ENCODE assay signal across 19 cellular contexts in genomic region chr6:45780523-45780922, GRCh38.
"Had no signal": no experiment of that assay in that cellular context is flagged by ENCODE, and none has a peak within 500 bp of the region (broad histone marks: within the 10 kb centered on the region; RNA-seq: fewer than 3 reads in every experiment).

No MANE protein-coding gene starts in this region.

- DNase-seq: activated CD4-positive, alpha-beta T cell treated with anti-CD3 and anti-CD28 coated beads for 36 hours; activated CD4-positive, alpha-beta T cell treated with anti-CD3 and anti-CD28 coated beads, Interleukin-2, amount 50 U/mL, for 4 hours; activated CD8-positive, alpha-beta memory T cell treated with anti-CD3 and anti-CD28 coated beads, Interleukin-2, amount 10 ng/mL, durations not matched to agents 7 days and 5 days; activated effector memory CD4-positive, alpha-beta T cell treated with anti-CD3 and anti-CD28 coated beads, Interleukin-2, amount 50 U/mL, for 16 hours; activated naive CD4-positive, alpha-beta T cell treated with anti-CD3 and anti-CD28 coated beads for 36 hours; activated naive CD8-positive, alpha-beta T cell treated with anti-CD3 and anti-CD28 coated beads for 36 hours; activated T-cell treated with anti-CD3 and anti-CD28 coated beads, Interleukin-2, amount 50 U/mL, for 24 hours; anterior cingulate cortex; caudate nucleus; KG1; NCI-H1092; NCI-H1417; NCI-H1694; NCI-H2029; NCI-H2107; NCI-H524; SIG-M5; T-helper 17 cell; T-helper 9 cell had no signal

- ATAC-seq: activated CD4-positive, alpha-beta T cell treated with anti-CD3 and anti-CD28 coated beads for 36 hours; activated CD8-positive, alpha-beta memory T cell treated with anti-CD3 and anti-CD28 coated beads, Interleukin-2, amount 10 ng/mL, durations not matched to agents 7 days and 5 days; T-helper 17 cell had no signal
